Comparison of ENCODE assay signal across 10 cellular contexts in genomic region chr20:44134897-44135810, GRCh38. TPM values are rescaled to one million over a fixed set of nuclear protein-coding genes. Genes with fewer than 3 reads are reported as not detected.
DNase-seq lines count a peak whose midpoint lies in the region; ATAC-seq and TF ChIP-seq lines count a peak whose summit lies in the region.
"Had no signal": no experiment of that assay in that cellular context is flagged by ENCODE, and none has a peak within 500 bp of the region (broad histone marks: within the 10 kb centered on the region; RNA-seq: fewer than 3 reads in every experiment).

No MANE protein-coding gene starts in this region.

- no peak for TF ChIP-seq POLR2A in heart left ventricle (IDR thresholded peaks at IDR 0.05)

- H3K27me3 Mint-ChIP-seq in T-helper 17 cell: peaks cover 26% of the 10 kb centered on the region

- DNase-seq in heart left ventricle: peak in 1 of 5 donors; percentile 22
- DNase-seq in Right ventricle myocardium superior: no peak
- peak in 1 of 2 experiments; percentile 54 for DNase-seq in SJSA1 (ENCODE audit: low read depth in 1 of 2, low spot score in 2 of 2)
- no peak for DNase-seq in left ventricle myocardium inferior
- peak in 1 of 2 donors; percentile 62 for DNase-seq in tibial artery
- DNase-seq in T-helper 17 cell: no peak
- DNase-seq in effector CD8-positive, alpha-beta T cell (lab: John Stamatoyannopoulos, UW): no peak
- DNase-seq in putamen (ENCODE audit: low spot score): no peak
- DNase-seq: C1 segment of cervical spinal cord, NCI-H510A had no signal

- H3K36me3 ChIP-seq in heart left ventricle (no peaks in the 10 kb centered on the region), SJSA1 (no peaks in the 10 kb centered on the region; the same call in 1 of the 2 replicates), left ventricle myocardium inferior (no peaks in the 10 kb centered on the region), tibial artery (no peaks in the 10 kb centered on the region)

- no peak overlapping the region for H3K4me3 Mint-ChIP-seq in T-helper 17 cell

- H3K9me3 ChIP-seq in heart left ventricle (no peaks in the 10 kb centered on the region), SJSA1 (replicated peaks) (no peaks in the 10 kb centered on the region), left ventricle myocardium inferior (replicated peaks) (no peaks in the 10 kb centered on the region), tibial artery (no peaks in the 10 kb centered on the region), T-helper 17 cell (ENCODE audit: control insufficient read depth, low read length, poor library complexity, severe bottlenecking) (no peaks in the 10 kb centered on the region)

- H3K27ac ChIP-seq in heart left ventricle: peak overlapping the region in 10 of 12 donors; percentile 37 to 95 (median 90)
- H3K27ac ChIP-seq in SJSA1: peak overlapping the region; percentile 43
- peak overlapping the region; percentile 90 for H3K27ac ChIP-seq in left ventricle myocardium inferior (replicated peaks)
- peak overlapping the region; percentile 92 to 94 for H3K27ac ChIP-seq in tibial artery

- ATAC-seq in heart left ventricle (no peak), Right ventricle myocardium superior (ENCODE audit: poor library complexity) (no peak), T-helper 17 cell (no peak)

- no peak overlapping the region for H3K27ac Mint-ChIP-seq in T-helper 17 cell

- peaks cover 7 to 65% (median 24%) of the 10 kb centered on the region in 12 donors for H3K4me1 ChIP-seq in heart left ventricle
- H3K4me1 ChIP-seq in SJSA1 (replicated peaks): peaks cover 42% of the 10 kb centered on the region
- peaks cover 60% of the 10 kb centered on the region for H3K4me1 ChIP-seq in left ventricle myocardium inferior
- peaks cover 0 to 76% (median 38%) of the 10 kb centered on the region in 4 donors for H3K4me1 ChIP-seq in tibial artery

- no peaks in the 10 kb centered on the region for H3K36me3 Mint-ChIP-seq in T-helper 17 cell (ENCODE audit: low read depth)

- no peak for TF ChIP-seq CTCF in heart left ventricle (IDR thresholded peaks at IDR 0.05)
- no peak for TF ChIP-seq CTCF in left ventricle myocardium inferior (IDR thresholded peaks at IDR 0.05; ENCODE audit: borderline replicate concordance)
- TF ChIP-seq CTCF in tibial artery (IDR thresholded peaks at IDR 0.05): no peak

- intact Hi-C loops in heart left ventricle (cut with DNase I) (loop anchor here in 1 of 10 donors (5.0 kb wide), 1 partner anchor 47 kb away; no protein-coding TSS in a partner anchor), Right ventricle myocardium superior (cut with DNase I) (no loop called here), left ventricle myocardium inferior (cut with micrococcal nuclease) (no loop called here), tibial artery (cut with DNase I; ENCODE audit: low total_unique reads) (loop anchor here (5.0 kb wide), 1 partner anchor 47 kb away; no protein-coding TSS in a partner anchor)

- H3K27me3 ChIP-seq in heart left ventricle (no peaks in the 10 kb centered on the region), SJSA1 (replicated peaks) (no peaks in the 10 kb centered on the region), left ventricle myocardium inferior (ENCODE audit: low read depth) (no peaks in the 10 kb centered on the region), tibial artery (no peaks in the 10 kb centered on the region)

- H3K4me1 Mint-ChIP-seq in T-helper 17 cell: peaks cover 8% of the 10 kb centered on the region

- H3K4me3 ChIP-seq in heart left ventricle (no peak overlapping the region), SJSA1 (no peak overlapping the region), left ventricle myocardium inferior (no peak overlapping the region), tibial artery (no peak overlapping the region)

- WGBS in heart left ventricle, 4 donors: 49 to 66% (median 53%) methylated on average over 10 of the region's 10 CpGs

RNA-seq across cellular contexts. Expression of gene JPH2, which starts 51.8 kb away (rescaled TPM):
- total RNA-seq in heart left ventricle (100 to 1,000 TPM in 8 of 9 donors, 10 to 100 TPM in 1; 99.5 to 219 (median 166) TPM), Right ventricle myocardium superior (181 TPM), left ventricle myocardium inferior (151 TPM), T-helper 17 cell (not detected)
- polyA plus RNA-seq in heart left ventricle: 100 to 1,000 TPM; 129 to 144 TPM
- total RNA-seq in SJSA1 (2014; rRNA removed; shearing (Covaris generic)): 19.1 and 21.7 TPM in 2 replicates

Comparison
In these comparisons a context has a peak if more than half of its experiments do, and no peak if none do; other contexts are left out.
1. H3K27ac ChIP-seq: peak in every context shown above with its lines; median percentile 93 in tibial artery; 90 in heart left ventricle; 90 in left ventricle myocardium inferior; 43 in SJSA1.
2. RNA of gene JPH2, which starts 51.8 kb away (total RNA-seq): 181 TPM in Right ventricle myocardium superior (single experiment), 99.5 to 219 TPM in heart left ventricle, 151 TPM in left ventricle myocardium inferior (single experiment) and 19.1 to 21.7 TPM in SJSA1; not detected in T-helper 17 cell; every median in the first group is over 10 times any median in the second.